In the genomic region with DNA sequence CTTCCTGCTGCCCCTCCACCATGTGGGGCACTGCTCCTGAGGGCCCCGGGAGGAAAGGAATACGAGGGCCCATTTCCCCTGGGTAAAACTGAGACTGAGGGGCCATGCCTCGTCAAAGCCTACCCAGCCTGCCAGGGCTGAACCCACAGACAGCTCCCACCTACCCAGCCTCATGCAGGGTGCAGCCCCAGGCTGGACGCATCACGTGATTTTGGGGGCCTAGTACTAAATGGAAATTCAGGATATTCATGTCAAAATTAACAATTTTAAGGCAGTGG, we compare ENCODE assay signal across 2 cellular contexts.
A peak's percentile ranks its signal among the peaks of the same experiment; 100 is the strongest.
TF ChIP-seq lines count a peak whose summit lies in the region.

No MANE protein-coding gene starts in this region.

TF ChIP-seq in HCT116, 20 proteins besides CTCF, POLR2A, EP300 and RAD21:
- TF ChIP-seq JUND (IDR thresholded peaks at IDR 0.05) (no peak), FOSL1 (IDR thresholded peaks at IDR 0.05; ENCODE audit: low read depth) (no peak), CBX3 (IDR thresholded peaks at IDR 0.05; ENCODE audit: low read depth) (no peak), POLR2AphosphoS5 (IDR thresholded peaks at IDR 0.05; ENCODE audit: low read depth, low read length) (no peak), EZH2phosphoT487 (IDR thresholded peaks at IDR 0.05; ENCODE audit: borderline replicate concordance) (no peak), SRF (IDR thresholded peaks at IDR 0.05; ENCODE audit: low read depth) (no peak), ZFX (IDR thresholded peaks at IDR 0.05) (no peak), TCF7L2 (IDR thresholded peaks at IDR 0.05; ENCODE audit: borderline replicate concordance, extremely low read depth, insufficient read depth, insufficient read length) (no peak), YY1 (IDR thresholded peaks at IDR 0.05; ENCODE audit: extremely low read depth, insufficient replicate concordance, low read depth, low read length) (no peak), CEBPB (IDR thresholded peaks at IDR 0.05; ENCODE audit: low read depth) (no peak), ELF1 (IDR thresholded peaks at IDR 0.05; ENCODE audit: borderline replicate concordance, low read depth) (no peak), EGR1 (IDR thresholded peaks at IDR 0.05; ENCODE audit: low read depth) (no peak), SP1 (IDR thresholded peaks at IDR 0.05; ENCODE audit: low read depth) (no peak), SIN3A (IDR thresholded peaks at IDR 0.05; ENCODE audit: low read depth) (no peak)
- TF ChIP-seq, protein P1, sequence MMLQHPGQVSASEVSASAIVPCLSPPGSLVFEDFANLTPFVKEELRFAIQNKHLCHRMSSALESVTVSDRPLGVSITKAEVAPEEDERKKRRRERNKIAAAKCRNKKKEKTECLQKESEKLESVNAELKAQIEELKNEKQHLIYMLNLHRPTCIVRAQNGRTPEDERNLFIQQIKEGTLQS (IDR thresholded peaks at IDR 0.05) = no peak
- TF ChIP-seq, protein P2, sequence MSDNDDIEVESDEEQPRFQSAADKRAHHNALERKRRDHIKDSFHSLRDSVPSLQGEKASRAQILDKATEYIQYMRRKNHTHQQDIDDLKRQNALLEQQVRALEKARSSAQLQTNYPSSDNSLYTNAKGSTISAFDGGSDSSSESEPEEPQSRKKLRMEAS (IDR thresholded peaks at IDR 0.05) = no peak
- TF ChIP-seq, protein P3, sequence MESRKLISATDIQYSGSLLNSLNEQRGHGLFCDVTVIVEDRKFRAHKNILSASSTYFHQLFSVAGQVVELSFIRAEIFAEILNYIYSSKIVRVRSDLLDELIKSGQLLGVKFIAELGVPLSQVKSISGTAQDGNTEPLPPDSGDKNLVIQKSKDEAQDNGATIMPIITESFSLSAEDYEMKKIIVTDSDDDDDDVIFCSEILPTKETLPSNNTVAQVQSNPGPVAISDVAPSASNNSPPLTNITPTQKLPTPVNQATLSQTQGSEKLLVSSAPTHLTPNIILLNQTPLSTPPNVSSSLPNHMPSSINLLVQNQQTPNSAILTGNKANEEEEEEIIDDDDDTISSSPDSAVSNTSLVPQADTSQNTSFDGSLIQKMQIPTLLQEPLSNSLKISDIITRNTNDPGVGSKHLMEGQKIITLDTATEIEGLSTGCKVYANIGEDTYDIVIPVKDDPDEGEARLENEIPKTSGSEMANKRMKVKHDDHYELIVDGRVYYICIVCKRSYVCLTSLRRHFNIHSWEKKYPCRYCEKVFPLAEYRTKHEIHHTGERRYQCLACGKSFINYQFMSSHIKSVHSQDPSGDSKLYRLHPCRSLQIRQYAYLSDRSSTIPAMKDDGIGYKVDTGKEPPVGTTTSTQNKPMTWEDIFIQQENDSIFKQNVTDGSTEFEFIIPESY (IDR thresholded peaks at IDR 0.05; ENCODE audit: extremely low read depth, insufficient replicate concordance, low read length) = no peak

TF ChIP-seq in HepG2, 621 proteins besides CTCF, POLR2A, EP300 and RAD21:
- TF ChIP-seq, protein P4, sequence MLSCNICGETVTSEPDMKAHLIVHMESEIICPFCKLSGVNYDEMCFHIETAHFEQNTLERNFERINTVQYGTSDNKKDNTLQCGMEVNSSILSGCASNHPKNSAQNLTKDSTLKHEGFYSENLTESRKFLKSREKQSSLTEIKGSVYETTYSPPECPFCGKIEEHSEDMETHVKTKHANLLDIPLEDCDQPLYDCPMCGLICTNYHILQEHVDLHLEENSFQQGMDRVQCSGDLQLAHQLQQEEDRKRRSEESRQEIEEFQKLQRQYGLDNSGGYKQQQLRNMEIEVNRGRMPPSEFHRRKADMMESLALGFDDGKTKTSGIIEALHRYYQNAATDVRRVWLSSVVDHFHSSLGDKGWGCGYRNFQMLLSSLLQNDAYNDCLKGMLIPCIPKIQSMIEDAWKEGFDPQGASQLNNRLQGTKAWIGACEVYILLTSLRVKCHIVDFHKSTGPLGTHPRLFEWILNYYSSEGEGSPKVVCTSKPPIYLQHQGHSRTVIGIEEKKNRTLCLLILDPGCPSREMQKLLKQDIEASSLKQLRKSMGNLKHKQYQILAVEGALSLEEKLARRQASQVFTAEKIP (CRISPR knock-in tag; IDR thresholded peaks at IDR 0.05; ENCODE audit: borderline replicate concordance) = no peak
- 0 out of 2 replicates have a peak, but pooled peaks have one; percentile 42 for TF ChIP-seq REPIN1 (CRISPR knock-in tag; IDR thresholded peaks at IDR 0.05; ENCODE audit: borderline replicate concordance, low read depth)
- no peak for TF ChIP-seq NFATC3 (CRISPR knock-in tag; IDR thresholded peaks at IDR 0.05)
- 0 out of 2 replicates have a peak, but pooled peaks have one; percentile 13 for TF ChIP-seq MYC (CRISPR knock-in tag; IDR thresholded peaks at IDR 0.05; ENCODE audit: borderline replicate concordance)
- TF ChIP-seq, protein P5, sequence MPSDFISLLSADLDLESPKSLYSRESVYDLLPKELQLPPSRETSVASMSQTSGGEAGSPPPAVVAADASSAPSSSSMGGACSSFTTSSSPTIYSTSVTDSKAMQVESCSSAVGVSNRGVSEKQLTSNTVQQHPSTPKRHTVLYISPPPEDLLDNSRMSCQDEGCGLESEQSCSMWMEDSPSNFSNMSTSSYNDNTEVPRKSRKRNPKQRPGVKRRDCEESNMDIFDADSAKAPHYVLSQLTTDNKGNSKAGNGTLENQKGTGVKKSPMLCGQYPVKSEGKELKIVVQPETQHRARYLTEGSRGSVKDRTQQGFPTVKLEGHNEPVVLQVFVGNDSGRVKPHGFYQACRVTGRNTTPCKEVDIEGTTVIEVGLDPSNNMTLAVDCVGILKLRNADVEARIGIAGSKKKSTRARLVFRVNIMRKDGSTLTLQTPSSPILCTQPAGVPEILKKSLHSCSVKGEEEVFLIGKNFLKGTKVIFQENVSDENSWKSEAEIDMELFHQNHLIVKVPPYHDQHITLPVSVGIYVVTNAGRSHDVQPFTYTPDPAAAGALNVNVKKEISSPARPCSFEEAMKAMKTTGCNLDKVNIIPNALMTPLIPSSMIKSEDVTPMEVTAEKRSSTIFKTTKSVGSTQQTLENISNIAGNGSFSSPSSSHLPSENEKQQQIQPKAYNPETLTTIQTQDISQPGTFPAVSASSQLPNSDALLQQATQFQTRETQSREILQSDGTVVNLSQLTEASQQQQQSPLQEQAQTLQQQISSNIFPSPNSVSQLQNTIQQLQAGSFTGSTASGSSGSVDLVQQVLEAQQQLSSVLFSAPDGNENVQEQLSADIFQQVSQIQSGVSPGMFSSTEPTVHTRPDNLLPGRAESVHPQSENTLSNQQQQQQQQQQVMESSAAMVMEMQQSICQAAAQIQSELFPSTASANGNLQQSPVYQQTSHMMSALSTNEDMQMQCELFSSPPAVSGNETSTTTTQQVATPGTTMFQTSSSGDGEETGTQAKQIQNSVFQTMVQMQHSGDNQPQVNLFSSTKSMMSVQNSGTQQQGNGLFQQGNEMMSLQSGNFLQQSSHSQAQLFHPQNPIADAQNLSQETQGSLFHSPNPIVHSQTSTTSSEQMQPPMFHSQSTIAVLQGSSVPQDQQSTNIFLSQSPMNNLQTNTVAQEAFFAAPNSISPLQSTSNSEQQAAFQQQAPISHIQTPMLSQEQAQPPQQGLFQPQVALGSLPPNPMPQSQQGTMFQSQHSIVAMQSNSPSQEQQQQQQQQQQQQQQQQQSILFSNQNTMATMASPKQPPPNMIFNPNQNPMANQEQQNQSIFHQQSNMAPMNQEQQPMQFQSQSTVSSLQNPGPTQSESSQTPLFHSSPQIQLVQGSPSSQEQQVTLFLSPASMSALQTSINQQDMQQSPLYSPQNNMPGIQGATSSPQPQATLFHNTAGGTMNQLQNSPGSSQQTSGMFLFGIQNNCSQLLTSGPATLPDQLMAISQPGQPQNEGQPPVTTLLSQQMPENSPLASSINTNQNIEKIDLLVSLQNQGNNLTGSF (CRISPR knock-in tag; IDR thresholded peaks at IDR 0.05) = peak; percentile 70; the same call in 1 of the 2 replicates
- peak; percentile 13; the same call in 1 of the 2 replicates for TF ChIP-seq ZNF44 (CRISPR knock-in tag; IDR thresholded peaks at IDR 0.05)
- 0 out of 2 replicates have a peak, but pooled peaks have one; percentile 10 for TF ChIP-seq ZNF143 (CRISPR knock-in tag; IDR thresholded peaks at IDR 0.05)
- TF ChIP-seq RAD51 (IDR thresholded peaks at IDR 0.05; ENCODE audit: borderline replicate concordance) = peak; percentile 23; the same call in 1 of the 2 replicates
- peak; percentile 78 for TF ChIP-seq ZNF629 (CRISPR knock-in tag; conservative IDR thresholded peaks at IDR 0.05)
- TF ChIP-seq ZNF251 (CRISPR knock-in tag; IDR thresholded peaks at IDR 0.05) = no peak
- TF ChIP-seq POGZ (CRISPR knock-in tag; IDR thresholded peaks at IDR 0.05) = no peak
